1 cellular context compared by ENCODE assay signal in the genomic region with DNA sequence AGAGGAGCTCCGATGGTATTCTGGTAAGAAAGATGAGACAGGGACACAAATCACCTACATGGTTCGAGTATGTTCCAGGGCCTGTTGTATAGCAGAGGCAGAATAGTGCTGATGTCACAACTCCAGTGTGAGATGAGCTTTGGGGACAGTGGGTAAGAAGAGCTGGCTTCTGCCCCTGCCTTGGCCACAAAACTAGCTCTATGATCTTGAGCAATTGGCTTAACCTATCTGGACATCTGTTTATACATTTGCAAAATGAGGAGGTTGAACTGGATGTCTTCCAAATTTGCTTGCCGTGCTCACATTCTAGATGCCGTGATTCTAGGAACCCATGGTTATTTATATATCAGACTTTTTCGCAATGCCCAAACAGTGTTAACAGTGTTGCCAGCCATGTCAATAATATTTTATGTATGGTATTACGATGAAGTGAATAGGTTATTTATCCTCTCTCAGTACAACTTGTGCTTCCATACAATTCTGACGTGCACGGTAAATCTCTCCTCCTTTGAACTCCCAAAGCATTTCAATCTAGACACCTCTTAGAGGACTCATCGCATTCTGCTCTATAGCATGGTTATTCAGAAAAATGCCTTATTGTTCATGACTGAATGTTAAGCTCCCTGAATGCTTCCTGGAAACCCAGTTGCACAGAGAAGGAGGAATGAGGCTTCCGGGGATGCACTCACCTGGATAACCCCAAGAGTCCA.
TF ChIP-seq lines count a peak whose summit lies in the region.

No MANE protein-coding gene starts in this region.

TF ChIP-seq in liver, 16 proteins besides CTCF, POLR2A, EP300 and RAD21:
- TF ChIP-seq HNF4A (conservative IDR thresholded peaks at IDR 0.05) (peak; percentile 67 to 75), YY1 (IDR thresholded peaks at IDR 0.05) (no peak), EGR1 (IDR thresholded peaks at IDR 0.05; ENCODE audit: low read depth in 2 of 2) (no peak), JUND (IDR thresholded peaks at IDR 0.05) (peak in 1 of 2 donors; percentile 74), TAF1 (conservative IDR thresholded peaks at IDR 0.05) (peak; percentile 45), NR2F2 (IDR thresholded peaks at IDR 0.05) (no peak), ZBTB33 (IDR thresholded peaks at IDR 0.05) (peak; percentile 50), FOXA1 (IDR thresholded peaks at IDR 0.05) (no peak), HNF4G (IDR thresholded peaks at IDR 0.05) (no peak), GABPA (IDR thresholded peaks at IDR 0.05 in 1 of 2, conservative IDR thresholded peaks at IDR 0.05 in 1 of 2) (no peak), RXRA (IDR thresholded peaks at IDR 0.05) (peak; percentile 73 to 85), FOXA2 (IDR thresholded peaks at IDR 0.05) (peak; percentile 62), SP1 (IDR thresholded peaks at IDR 0.05) (peak; percentile 83)
- TF ChIP-seq, protein P1, sequence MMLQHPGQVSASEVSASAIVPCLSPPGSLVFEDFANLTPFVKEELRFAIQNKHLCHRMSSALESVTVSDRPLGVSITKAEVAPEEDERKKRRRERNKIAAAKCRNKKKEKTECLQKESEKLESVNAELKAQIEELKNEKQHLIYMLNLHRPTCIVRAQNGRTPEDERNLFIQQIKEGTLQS (IDR thresholded peaks at IDR 0.05), result no peak
- TF ChIP-seq, protein P2, sequence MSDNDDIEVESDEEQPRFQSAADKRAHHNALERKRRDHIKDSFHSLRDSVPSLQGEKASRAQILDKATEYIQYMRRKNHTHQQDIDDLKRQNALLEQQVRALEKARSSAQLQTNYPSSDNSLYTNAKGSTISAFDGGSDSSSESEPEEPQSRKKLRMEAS (IDR thresholded peaks at IDR 0.05), result peak; percentile 60
- TF ChIP-seq, protein P3, sequence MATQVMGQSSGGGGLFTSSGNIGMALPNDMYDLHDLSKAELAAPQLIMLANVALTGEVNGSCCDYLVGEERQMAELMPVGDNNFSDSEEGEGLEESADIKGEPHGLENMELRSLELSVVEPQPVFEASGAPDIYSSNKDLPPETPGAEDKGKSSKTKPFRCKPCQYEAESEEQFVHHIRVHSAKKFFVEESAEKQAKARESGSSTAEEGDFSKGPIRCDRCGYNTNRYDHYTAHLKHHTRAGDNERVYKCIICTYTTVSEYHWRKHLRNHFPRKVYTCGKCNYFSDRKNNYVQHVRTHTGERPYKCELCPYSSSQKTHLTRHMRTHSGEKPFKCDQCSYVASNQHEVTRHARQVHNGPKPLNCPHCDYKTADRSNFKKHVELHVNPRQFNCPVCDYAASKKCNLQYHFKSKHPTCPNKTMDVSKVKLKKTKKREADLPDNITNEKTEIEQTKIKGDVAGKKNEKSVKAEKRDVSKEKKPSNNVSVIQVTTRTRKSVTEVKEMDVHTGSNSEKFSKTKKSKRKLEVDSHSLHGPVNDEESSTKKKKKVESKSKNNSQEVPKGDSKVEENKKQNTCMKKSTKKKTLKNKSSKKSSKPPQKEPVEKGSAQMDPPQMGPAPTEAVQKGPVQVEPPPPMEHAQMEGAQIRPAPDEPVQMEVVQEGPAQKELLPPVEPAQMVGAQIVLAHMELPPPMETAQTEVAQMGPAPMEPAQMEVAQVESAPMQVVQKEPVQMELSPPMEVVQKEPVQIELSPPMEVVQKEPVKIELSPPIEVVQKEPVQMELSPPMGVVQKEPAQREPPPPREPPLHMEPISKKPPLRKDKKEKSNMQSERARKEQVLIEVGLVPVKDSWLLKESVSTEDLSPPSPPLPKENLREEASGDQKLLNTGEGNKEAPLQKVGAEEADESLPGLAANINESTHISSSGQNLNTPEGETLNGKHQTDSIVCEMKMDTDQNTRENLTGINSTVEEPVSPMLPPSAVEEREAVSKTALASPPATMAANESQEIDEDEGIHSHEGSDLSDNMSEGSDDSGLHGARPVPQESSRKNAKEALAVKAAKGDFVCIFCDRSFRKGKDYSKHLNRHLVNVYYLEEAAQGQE (IDR thresholded peaks at IDR 0.05), result peak; percentile 53
